1 cellular context compared by ENCODE assay signal in genomic region chr2:85327757-85328617, GRCh38.
A peak's percentile ranks its signal among the peaks of the same experiment; 100 is the strongest.
TF ChIP-seq lines count a peak whose summit lies in the region.

TGOLN2 (minus strand) TSS chr2:85327989; CDS start chr2:85327962, 27 bp downstream.

TF ChIP-seq in HepG2, 621 proteins besides CTCF, POLR2A, EP300 and RAD21 (continued from another document and continues in another):
- TF ChIP-seq HMGXB3 (CRISPR knock-in tag; IDR thresholded peaks at IDR 0.05; ENCODE audit: borderline replicate concordance) (peak; percentile 90), ZNF83 (CRISPR knock-in tag; IDR thresholded peaks at IDR 0.05; ENCODE audit: borderline replicate concordance) (peak; percentile 93; the same call in 1 of the 2 replicates), ZNF484 (CRISPR knock-in tag; IDR thresholded peaks at IDR 0.05; ENCODE audit: borderline replicate concordance, low read depth) (no peak), AGO1 (IDR thresholded peaks at IDR 0.05; ENCODE audit: low read depth, low read length, poor library complexity, severe bottlenecking) (peak; percentile 79), PHF5A (CRISPR knock-in tag; IDR thresholded peaks at IDR 0.05; ENCODE audit: low read depth, unreplicated experiment) (peak; percentile 49), ZSCAN29 (CRISPR knock-in tag; conservative IDR thresholded peaks at IDR 0.05) (0 out of 2 replicates have a peak, but pooled peaks have one; percentile 70), TBX3 (IDR thresholded peaks at IDR 0.05; ENCODE audit: borderline replicate concordance) (peak; percentile 33; the same call in 1 of the 2 replicates), ZNF34 (CRISPR knock-in tag; IDR thresholded peaks at IDR 0.05; ENCODE audit: borderline replicate concordance) (0 out of 2 replicates have a peak, but pooled peaks have one; percentile 24), SNRNP70 (IDR thresholded peaks at IDR 0.05; ENCODE audit: low read depth, low read length) (no peak), ZNF496 (CRISPR knock-in tag; IDR thresholded peaks at IDR 0.05; ENCODE audit: insufficient replicate concordance) (no peak), ZNF567 (CRISPR knock-in tag; IDR thresholded peaks at IDR 0.05; ENCODE audit: borderline replicate concordance) (peak; percentile 99), ZNF354B (CRISPR knock-in tag; IDR thresholded peaks at IDR 0.05) (no peak), NFAT5 (CRISPR knock-in tag; IDR thresholded peaks at IDR 0.05) (peak; percentile 90; the same call in 1 of the 2 replicates), CBX2 (IDR thresholded peaks at IDR 0.05; ENCODE audit: low read depth, low read length) (no peak), CBX2 (CRISPR knock-in tag; IDR thresholded peaks at IDR 0.05; ENCODE audit: low read depth) (peak; percentile 46; the same call in 1 of the 2 replicates), NFIC (IDR thresholded peaks at IDR 0.05; ENCODE audit: low read length) (peak; percentile 73; the same call in 1 of the 2 replicates), PHF8 (CRISPR knock-in tag; IDR thresholded peaks at IDR 0.05) (peak; percentile 96), TCF12 (IDR thresholded peaks at IDR 0.05) (no peak), TCF12 (CRISPR knock-in tag; IDR thresholded peaks at IDR 0.05) (0 out of 2 replicates have a peak, but pooled peaks have one; percentile 68), ZNF136 (CRISPR knock-in tag; IDR thresholded peaks at IDR 0.05; ENCODE audit: low read depth) (peak; percentile 88; the same call in 1 of the 2 replicates), ZNF614 (CRISPR knock-in tag; IDR thresholded peaks at IDR 0.05; ENCODE audit: borderline replicate concordance) (peak; percentile 83; the same call in 1 of the 2 replicates), ZNF839 (CRISPR knock-in tag; IDR thresholded peaks at IDR 0.05; ENCODE audit: borderline replicate concordance) (peak; percentile 94; the same call in 1 of the 2 replicates), HDAC2 (CRISPR knock-in tag; IDR thresholded peaks at IDR 0.05) (peak; percentile 88), AHR (CRISPR knock-in tag; IDR thresholded peaks at IDR 0.05) (peak; percentile 96), ZNF280B (CRISPR knock-in tag; IDR thresholded peaks at IDR 0.05; ENCODE audit: borderline replicate concordance) (peak; percentile 99), ZBTB43 (CRISPR knock-in tag; conservative IDR thresholded peaks at IDR 0.05) (peak; percentile 89), RELA (CRISPR knock-in tag; IDR thresholded peaks at IDR 0.05) (no peak), ZHX1 (CRISPR knock-in tag; IDR thresholded peaks at IDR 0.05; ENCODE audit: low read depth) (peak; percentile 90), ZSCAN22 (CRISPR knock-in tag; IDR thresholded peaks at IDR 0.05) (peak; percentile 77), ZNF10 (CRISPR knock-in tag; IDR thresholded peaks at IDR 0.05; ENCODE audit: borderline replicate concordance, low read depth) (no peak), CENPT (CRISPR knock-in tag; IDR thresholded peaks at IDR 0.05; ENCODE audit: low read depth) (peak; percentile 76), E2F2 (CRISPR knock-in tag; IDR thresholded peaks at IDR 0.05; ENCODE audit: borderline replicate concordance) (peak; percentile 98; the same call in 1 of the 2 replicates), CREM (IDR thresholded peaks at IDR 0.05) (peak; percentile 87), CREM (CRISPR knock-in tag; IDR thresholded peaks at IDR 0.05) (no peak), ZNF580 (CRISPR knock-in tag; IDR thresholded peaks at IDR 0.05; ENCODE audit: borderline replicate concordance, low read depth) (peak; percentile 98), ZNF446 (CRISPR knock-in tag; IDR thresholded peaks at IDR 0.05) (peak; percentile 94), RARG (CRISPR knock-in tag; IDR thresholded peaks at IDR 0.05; ENCODE audit: low read depth) (peak; percentile 77; the same call in 1 of the 2 replicates), KDM3A (CRISPR knock-in tag; IDR thresholded peaks at IDR 0.05; ENCODE audit: low read depth) (peak; percentile 85; the same call in 1 of the 2 replicates), GTF2F1 (IDR thresholded peaks at IDR 0.05; ENCODE audit: low read length) (peak; percentile 75; the same call in 1 of the 2 replicates), ZNF879 (CRISPR knock-in tag; IDR thresholded peaks at IDR 0.05) (no peak; the same call in 1 of the 2 replicates), ZNF12 (CRISPR knock-in tag; IDR thresholded peaks at IDR 0.05) (0 out of 2 replicates have a peak, but pooled peaks have one; percentile 22), ZGPAT (CRISPR knock-in tag; IDR thresholded peaks at IDR 0.05) (peak; percentile 89), KLF12 (CRISPR knock-in tag; IDR thresholded peaks at IDR 0.05; ENCODE audit: borderline replicate concordance) (no peak), ZNF777 (CRISPR knock-in tag; IDR thresholded peaks at IDR 0.05) (peak; percentile 68; the same call in 1 of the 2 replicates), ZNF572 (CRISPR knock-in tag; IDR thresholded peaks at IDR 0.05) (peak; percentile 91; the same call in 1 of the 2 replicates), ZNF550 (CRISPR knock-in tag; IDR thresholded peaks at IDR 0.05; ENCODE audit: borderline replicate concordance) (peak; percentile 95; the same call in 1 of the 2 replicates)
